Comparison of ENCODE assay signal across 19 cellular contexts in genomic region chr11:125959931-125960330, GRCh38. TPM values are rescaled to one million over a fixed set of nuclear protein-coding genes. Genes with fewer than 3 reads are reported as not detected.
DNase-seq lines count a peak whose midpoint lies in the region; ATAC-seq and TF ChIP-seq lines count a peak whose summit lies in the region.
"Had no signal": no experiment of that assay in that cellular context is flagged by ENCODE, and none has a peak within 500 bp of the region (broad histone marks: within the 10 kb centered on the region; RNA-seq: fewer than 3 reads in every experiment).

No MANE protein-coding gene starts in this region.

- H3K9me3 ChIP-seq in neural progenitor cell (ENCODE audit: low read depth) = peaks cover 11% of the 10 kb centered on the region

- H3K4me3 ChIP-seq in neural progenitor cell = no peak overlapping the region
- H3K4me3 ChIP-seq: A549; BLaER1 treated with 17β-estradiol and CSF1 and Interleukin-3, amounts not matched to agents 10 nM and 100 nM had no signal

- H3K36me3 Mint-ChIP-seq in neural progenitor cell = peaks cover 67% of the 10 kb centered on the region
- H3K36me3 Mint-ChIP-seq in activated naive CD8-positive, alpha-beta T cell treated with anti-CD3 and anti-CD28 coated beads, Interleukin-2, amount 50 U/mL, for 24 hours (ENCODE audit: low read depth) = no peaks in the 10 kb centered on the region

- H3K79me2 ChIP-seq in neural progenitor cell (ENCODE audit: low read depth) = no peaks in the 10 kb centered on the region

- no peak for ATAC-seq in HG02938 (IDR thresholded peaks at IDR 0.05; ENCODE audit: unreplicated experiment)
- ATAC-seq in activated naive CD8-positive, alpha-beta T cell treated with anti-CD3 and anti-CD28 coated beads, Interleukin-2, amount 50 U/mL, for 24 hours = no peak
- ATAC-seq: A549; CD8-positive, alpha-beta T cell had no signal

- H3K27ac ChIP-seq in neural progenitor cell = no peak overlapping the region
- H3K27ac ChIP-seq: 22Rv1; A549; BLaER1 treated with 17β-estradiol and CSF1 and Interleukin-3, amounts not matched to agents 10 nM and 100 nM; C4-2B had no signal

- no peaks in the 10 kb centered on the region for H4K20me1 ChIP-seq in neural progenitor cell (ENCODE audit: low read depth)
- H4K20me1 ChIP-seq: BLaER1 treated with 17β-estradiol and CSF1 and Interleukin-3, amounts not matched to agents 10 nM and 100 nM had no signal

- H3K9ac ChIP-seq in neural progenitor cell = no peak overlapping the region
- H3K9ac ChIP-seq: BLaER1 treated with 17β-estradiol and CSF1 and Interleukin-3, amounts not matched to agents 10 nM and 100 nM had no signal

- peak; percentile 32 for DNase-seq in DMS79 treated with DMSO at 0.1 percent for 48 hours (lab: John Stamatoyannopoulos, UW)
- DNase-seq in DMS79 (lab: John Stamatoyannopoulos, UW) = no peak
- DNase-seq in NCI-H510A treated with DMSO at 0.1 percent for 48 hours (lab: John Stamatoyannopoulos, UW) = peak; percentile 20
- no peak for DNase-seq in NCI-H510A (lab: John Stamatoyannopoulos, UW)
- DNase-seq in neural progenitor cell (ENCODE audit: low spot score) = no peak
- no peak for DNase-seq in activated naive CD8-positive, alpha-beta T cell treated with anti-CD3 and anti-CD28 coated beads, Interleukin-2, amount 50 U/mL, for 24 hours
- DNase-seq: AML-193; Caco-2; Calu3; CD4-positive, alpha-beta T cell; CD8-positive, alpha-beta T cell; GF-D8 had no signal

- H2AFZ ChIP-seq in neural progenitor cell (replicated peaks) = no peak overlapping the region

- H3K27me3 ChIP-seq in neural progenitor cell = no peaks in the 10 kb centered on the region
- H3K27me3 ChIP-seq: BLaER1 treated with 17β-estradiol and CSF1 and Interleukin-3, amounts not matched to agents 10 nM and 100 nM had no signal

- peaks cover 8% of the 10 kb centered on the region for H3K9me3 Mint-ChIP-seq in neural progenitor cell
- H3K9me3 Mint-ChIP-seq in activated naive CD8-positive, alpha-beta T cell treated with anti-CD3 and anti-CD28 coated beads, Interleukin-2, amount 50 U/mL, for 24 hours = peaks cover 10% of the 10 kb centered on the region

- H3K4me1 ChIP-seq in neural progenitor cell = no peaks in the 10 kb centered on the region
- H3K4me1 ChIP-seq: A549; BLaER1 treated with 17β-estradiol and CSF1 and Interleukin-3, amounts not matched to agents 10 nM and 100 nM; Caco-2 had no signal

- no peaks in the 10 kb centered on the region for H3K4me1 Mint-ChIP-seq in neural progenitor cell
- no peaks in the 10 kb centered on the region for H3K4me1 Mint-ChIP-seq in activated naive CD8-positive, alpha-beta T cell treated with anti-CD3 and anti-CD28 coated beads, Interleukin-2, amount 50 U/mL, for 24 hours
- H3K4me1 Mint-ChIP-seq: B cell had no signal

- H3K36me3 ChIP-seq in neural progenitor cell = peaks cover 11% of the 10 kb centered on the region
- H3K36me3 ChIP-seq: BLaER1 treated with 17β-estradiol and CSF1 and Interleukin-3, amounts not matched to agents 10 nM and 100 nM had no signal

- no peak overlapping the region for H3K4me2 ChIP-seq in neural progenitor cell
- H3K4me2 ChIP-seq: A549; BLaER1 treated with 17β-estradiol and CSF1 and Interleukin-3, amounts not matched to agents 10 nM and 100 nM had no signal

- peaks cover 7% of the 10 kb centered on the region for H3K27me3 Mint-ChIP-seq in neural progenitor cell (ENCODE audit: insufficient read depth, low read depth)
- peaks cover 2% of the 10 kb centered on the region for H3K27me3 Mint-ChIP-seq in activated naive CD8-positive, alpha-beta T cell treated with anti-CD3 and anti-CD28 coated beads, Interleukin-2, amount 50 U/mL, for 24 hours
- H3K27me3 Mint-ChIP-seq: CD4-positive, alpha-beta T cell had no signal

- TF ChIP-seq CTCF in neural progenitor cell (IDR thresholded peaks at IDR 0.05) = no peak

- no peak overlapping the region for H3K4me3 Mint-ChIP-seq in neural progenitor cell
- no peak overlapping the region for H3K4me3 Mint-ChIP-seq in activated naive CD8-positive, alpha-beta T cell treated with anti-CD3 and anti-CD28 coated beads, Interleukin-2, amount 50 U/mL, for 24 hours
- H3K4me3 Mint-ChIP-seq: B cell; CD4-positive, alpha-beta T cell; CD8-positive, alpha-beta T cell had no signal

- H3F3A ChIP-seq in neural progenitor cell (ENCODE audit: low read depth) = no peaks in the 10 kb centered on the region

- H3K27ac Mint-ChIP-seq in neural progenitor cell = peak overlapping the region; percentile 51
- no peak overlapping the region for H3K27ac Mint-ChIP-seq in activated naive CD8-positive, alpha-beta T cell treated with anti-CD3 and anti-CD28 coated beads, Interleukin-2, amount 50 U/mL, for 24 hours
- H3K27ac Mint-ChIP-seq: B cell; CD4-positive, alpha-beta T cell; CD8-positive, alpha-beta T cell had no signal

RNA-seq across cellular contexts. Expression of gene VSIG10L2, which starts 14.1 kb away (rescaled TPM):
- total RNA-seq in neural progenitor cell (ENCODE audit: low replicate concordance) = not detected in 2 replicates
- total RNA-seq: A172; B cell; Caco-2; Calu3; CD4-positive, alpha-beta T cell; CD8-positive, alpha-beta T cell had no signal

RNA-seq across cellular contexts. Expression of gene DDX25, which starts 55.6 kb away (rescaled TPM):
- total RNA-seq in neural progenitor cell (ENCODE audit: low replicate concordance) = 8.9 and 12.4 TPM in 2 replicates
- total RNA-seq: A172; B cell; Caco-2; Calu3; CD4-positive, alpha-beta T cell had no signal

RNA-seq across cellular contexts. Expression of gene PUS3, which starts 56.9 kb away (rescaled TPM):
- total RNA-seq in neural progenitor cell (ENCODE audit: low replicate concordance) = 13.3 and 22.1 TPM in 2 replicates

Comparison
In these comparisons a context has a peak if more than half of its experiments do, and no peak if none do; other contexts are left out.
1. DNase-seq: peak in DMS79 treated with DMSO at 0.1 percent for 48 hours (single experiment) and NCI-H510A treated with DMSO at 0.1 percent for 48 hours (single experiment); none in DMS79 (single experiment), NCI-H510A (single experiment), neural progenitor cell (single experiment) and activated naive CD8-positive, alpha-beta T cell treated with anti-CD3 and anti-CD28 coated beads, Interleukin-2, amount 50 U/mL, for 24 hours (single experiment).